Comparison of ENCODE assay signal across 8 cellular contexts in genomic region chr4:127965803-127966175, GRCh38. TPM values are rescaled to one million over a fixed set of nuclear protein-coding genes. Genes with fewer than 3 reads are reported as not detected.
A peak's percentile ranks its signal among the peaks of the same experiment; 100 is the strongest.
DNase-seq lines count a peak whose midpoint lies in the region; ATAC-seq, FAIRE-seq and TF ChIP-seq lines count a peak whose summit lies in the region.

No MANE protein-coding gene starts in this region.

- H3K4me1 ChIP-seq in adrenal gland (replicated peaks in 1 of 2) (peaks cover 6 to 31% of the 10 kb centered on the region in 2 donors), iPS DF 6.9 (ENCODE audit: control insufficient read depth, insufficient read depth, low read length) (no peaks in the 10 kb centered on the region), small intestine (ENCODE audit: control insufficient read depth in 2 of 2, insufficient read depth in 1 of 2, low read depth in 1 of 2, low read length in 1 of 2) (peaks cover 2 to 4% of the 10 kb centered on the region in 2 donors)

- H3K4me3 ChIP-seq in adrenal gland: peak overlapping the region; percentile 79 to 91 (median 88)
- peak overlapping the region; percentile 75; the same call in 1 of the 2 replicates for H3K4me3 ChIP-seq in iPS DF 6.9 (ENCODE audit: low read length)
- H3K4me3 ChIP-seq in small intestine (ENCODE audit: low read depth in 1 of 2, low read length in 2 of 2): peak overlapping the region; percentile 58 to 86

- no peaks in the 10 kb centered on the region for H3K9me3 ChIP-seq in adrenal gland (replicated peaks in 1 of 3)
- H3K9me3 ChIP-seq in iPS DF 6.9 (ENCODE audit: control insufficient read depth, insufficient read depth, low read length): no peaks in the 10 kb centered on the region
- H3K9me3 ChIP-seq in small intestine (ENCODE audit: control insufficient read depth, low read depth): no peaks in the 10 kb centered on the region

- H3K36me3 ChIP-seq in adrenal gland (replicated peaks in 1 of 2) (no peaks in the 10 kb centered on the region), iPS DF 6.9 (ENCODE audit: control insufficient read depth, insufficient read depth, low read length) (no peaks in the 10 kb centered on the region), small intestine (ENCODE audit: control insufficient read depth in 2 of 2, insufficient read depth in 2 of 2, low read length in 2 of 2) (no peaks in the 10 kb centered on the region)

- peak; percentile 17 for DNase-seq in Daoy (ENCODE audit: low read depth)
- DNase-seq in HuH-7 (ENCODE audit: low spot score): peak; percentile 12
- peak; percentile 73 for DNase-seq in SW480 (ENCODE audit: low spot score)
- DNase-seq in adrenal gland: peak; percentile 36 to 83 (median 52)
- no peak for DNase-seq in iPS DF 6.9 (ENCODE audit: low read depth, low spot score)
- peak; percentile 69 for DNase-seq in small intestine
- DNase-seq in midbrain (lab: John Stamatoyannopoulos, UW): no peak

- H3K27ac ChIP-seq in adrenal gland (peak overlapping the region; percentile 70 to 98 (median 97)), iPS DF 6.9 (ENCODE audit: low read length) (no peak overlapping the region), small intestine (ENCODE audit: low read depth in 1 of 2, low read length in 1 of 2) (peak overlapping the region; percentile 91 to 98)

- no peak for FAIRE-seq in small intestine (lab: Jason Lieb, UNC)

- H3K27me3 ChIP-seq in adrenal gland (no peaks in the 10 kb centered on the region), iPS DF 6.9 (ENCODE audit: control insufficient read depth, insufficient read depth, low read length) (no peaks in the 10 kb centered on the region), small intestine (ENCODE audit: control insufficient read depth in 2 of 2, insufficient read depth in 2 of 2, low read length in 2 of 2) (no peaks in the 10 kb centered on the region)

- no peak for TF ChIP-seq CTCF in adrenal gland (IDR thresholded peaks at IDR 0.05)

- TF ChIP-seq POLR2A in adrenal gland (IDR thresholded peaks at IDR 0.05): no peak

- 0 to 1% (median 1%) methylated on average over 4 to 15 of the region's 15 CpGs for WGBS in adrenal gland, 4 donors
- no CpG with 5 or more reads among the region's 15 CpGs for WGBS in iPS DF 6.9 (ENCODE audit: insufficient coverage, insufficient read length)
- whole genome bisulfite sequencing in small intestine, 3 donors: 1% methylated on average over 9 to 15 of the region's 15 CpGs

- intact Hi-C loops in adrenal gland (cut with DNase I): loop anchor here in 1 of 2 donors (10.0 kb wide), 2 partner anchors 89 to 91 kb away; no protein-coding TSS in a partner anchor

- ATAC-seq in GM21528 (IDR thresholded peaks at IDR 0.05; ENCODE audit: low FRiP score, unreplicated experiment): peak; percentile 41

RNA-seq across cellular contexts. Expression of gene ABHD18, which starts 0.6 kb away (rescaled TPM):
- total RNA-seq in Daoy (2014; rRNA removed; shearing (Covaris generic)): 1.5 and 1.6 TPM in 2 replicates
- 10 to 100 TPM in 3 of 8 donors, 1 to 10 TPM in 5; 4.7 to 25.6 (median 9.4) TPM for total RNA-seq in adrenal gland
- polyA plus RNA-seq in adrenal gland (10 to 100 TPM in 1 of 3 donors, 1 to 10 TPM in 2; 5.1 to 11.2 (median 5.1) TPM), small intestine (10 to 100 TPM in 1 of 3 donors, 1 to 10 TPM in 2; 5.8 to 11.9 (median 8.1) TPM)

RNA-seq across cellular contexts. Expression of gene MFSD8, which starts 0.8 kb away (rescaled TPM):
- 18.2 and 30.5 TPM in 2 replicates for total RNA-seq in Daoy (2014; rRNA removed; shearing (Covaris generic))
- 10 to 100 TPM in 7 of 8 donors, 1 to 10 TPM in 1; 2.6 to 74.6 (median 18.0) TPM for total RNA-seq in adrenal gland
- polyA plus RNA-seq in adrenal gland (10 to 100 TPM; 19.8 to 26.1 (median 22.7) TPM), small intestine (10 to 100 TPM in 2 of 3 donors, 1 to 10 TPM in 1; 9.9 to 17.9 (median 13.5) TPM)

Comparison
In these comparisons a context has a peak if more than half of its experiments do, and no peak if none do; other contexts are left out.
1. DNase-seq: peak in Daoy (single experiment), HuH-7 (single experiment), SW480 (single experiment), adrenal gland (7 of 7) and small intestine (single experiment); none in iPS DF 6.9 (single experiment) and midbrain (single experiment).
2. Peak in every context shown above with its lines, with median percentiles within 50 percentile points of each other: H3K4me3 ChIP-seq.